Comparison of ENCODE assay signal across 9 cellular contexts in genomic region chr6:150813993-150814359, GRCh38. TPM values are rescaled to one million over a fixed set of nuclear protein-coding genes. Genes with fewer than 3 reads are reported as not detected.
DNase-seq lines count a peak whose midpoint lies in the region; ATAC-seq and TF ChIP-seq lines count a peak whose summit lies in the region.
"Had no signal": no experiment of that assay in that cellular context is flagged by ENCODE, and none has a peak within 500 bp of the region (broad histone marks: within the 10 kb centered on the region; RNA-seq: fewer than 3 reads in every experiment).

No MANE protein-coding gene starts in this region.

- peaks cover 0 to 45% (median 12%) of the 10 kb centered on the region in 9 donors for H3K36me3 ChIP-seq in heart right ventricle
- peaks cover 0 to 25% (median 21%) of the 10 kb centered on the region in 5 donors for H3K36me3 ChIP-seq in subcutaneous abdominal adipose tissue (ENCODE audit: control insufficient read depth in 5 of 5, insufficient read depth in 5 of 5, low read length in 5 of 5)

- no peaks in the 10 kb centered on the region for H3K27me3 Mint-ChIP-seq in central memory CD8-positive, alpha-beta T cell

- H3K9me3 Mint-ChIP-seq in central memory CD8-positive, alpha-beta T cell: no peaks in the 10 kb centered on the region

- no peak overlapping the region for H3K4me3 Mint-ChIP-seq in central memory CD8-positive, alpha-beta T cell

- TF ChIP-seq CTCF in heart right ventricle (IDR thresholded peaks at IDR 0.05): no peak

- H3K9me3 ChIP-seq in heart right ventricle (no peaks in the 10 kb centered on the region), subcutaneous abdominal adipose tissue (ENCODE audit: control insufficient read depth in 5 of 5, low read length in 5 of 5) (no peaks in the 10 kb centered on the region)

- H3K27ac Mint-ChIP-seq in central memory CD8-positive, alpha-beta T cell (ENCODE audit: low read depth): peak overlapping the region; percentile 71

- H3K4me3 ChIP-seq in heart right ventricle (no peak overlapping the region), subcutaneous abdominal adipose tissue (ENCODE audit: low read depth in 1 of 5, low read length in 5 of 5) (no peak overlapping the region)

- 79 to 80% methylated on average over 3 of the region's 3 CpGs for WGBS in heart right ventricle, 2 donors

- DNase-seq in heart right ventricle (no peak), Right ventricle myocardium inferior (ENCODE audit: missing footprints) (no peak), NAMALWA (ENCODE audit: low spot score) (no peak), SW 1271 (lab: John Stamatoyannopoulos, UW) (no peak)
- DNase-seq in central memory CD8-positive, alpha-beta T cell (ENCODE audit: low spot score in 2 of 2): no peak
- no peak for DNase-seq in effector CD4-positive, alpha-beta T cell
- DNase-seq: DND-41 had no signal

- no peak overlapping the region for H3K9ac ChIP-seq in subcutaneous abdominal adipose tissue (ENCODE audit: low read length in 5 of 5)

- ATAC-seq in heart right ventricle (peak in 6 of 8 donors; percentile 29 to 72 (median 40)), Right ventricle myocardium inferior (no peak), HG03342 (IDR thresholded peaks at IDR 0.05; ENCODE audit: unreplicated experiment) (peak; percentile 69)
- ATAC-seq in central memory CD8-positive, alpha-beta T cell (replicated peaks; ENCODE audit: extremely low read depth, poor library complexity, severe bottlenecking): peak; percentile 10

- intact Hi-C loops in heart right ventricle (cut with DNase I): loop anchor here in 9 of 10 donors (2.0 to 10.0 kb wide), 10 partner anchors 127 to 739 kb away; partner anchors contain the start of gene PLEKHG1 (in 2 of the 9)
- intact Hi-C loops in Right ventricle myocardium inferior (cut with DNase I): loop anchor here (5.0 kb wide), 2 partner anchors 127 to 217 kb away; partner anchors contain the start of gene PLEKHG1

- H3K27ac ChIP-seq in heart right ventricle (peak overlapping the region in 9 of 10 donors; percentile 34 to 72 (median 48)), subcutaneous abdominal adipose tissue (ENCODE audit: low read depth, low read length) (peak overlapping the region; percentile 61)

- H3K4me1 ChIP-seq in heart right ventricle (peaks cover 0 to 35% (median 12%) of the 10 kb centered on the region in 9 donors), subcutaneous abdominal adipose tissue (ENCODE audit: control insufficient read depth in 5 of 5, insufficient read depth in 5 of 5, low read length in 5 of 5) (peaks cover 0 to 23% (median 2%) of the 10 kb centered on the region in 5 donors)

- peaks cover 17% of the 10 kb centered on the region for H3K4me1 Mint-ChIP-seq in central memory CD8-positive, alpha-beta T cell

- H3K36me3 Mint-ChIP-seq in central memory CD8-positive, alpha-beta T cell (ENCODE audit: insufficient read depth): peaks cover 8% of the 10 kb centered on the region

- peaks cover 0 to 5% (median 0%) of the 10 kb centered on the region in 7 donors for H3K27me3 ChIP-seq in heart right ventricle
- H3K27me3 ChIP-seq in subcutaneous abdominal adipose tissue (ENCODE audit: control insufficient read depth in 5 of 5, insufficient read depth in 4 of 5, low read length in 5 of 5): peaks cover 0 to 4% (median 0%) of the 10 kb centered on the region in 5 donors

RNA-seq across cellular contexts. Expression of gene MTHFD1L, which starts 51.5 kb away (rescaled TPM):
- total RNA-seq in heart right ventricle: 10 to 100 TPM in 1 of 10 donors, 1 to 10 TPM in 9; 1.2 to 10.6 (median 3.8) TPM
- polyA plus RNA-seq in heart right ventricle: 10 to 100 TPM in 1 of 2 donors, 1 to 10 TPM in 1; 1.7 to 10.8 TPM
- total RNA-seq in Right ventricle myocardium inferior: 3.4 TPM
